8 cellular contexts compared by ENCODE assay signal in the genomic region with DNA sequence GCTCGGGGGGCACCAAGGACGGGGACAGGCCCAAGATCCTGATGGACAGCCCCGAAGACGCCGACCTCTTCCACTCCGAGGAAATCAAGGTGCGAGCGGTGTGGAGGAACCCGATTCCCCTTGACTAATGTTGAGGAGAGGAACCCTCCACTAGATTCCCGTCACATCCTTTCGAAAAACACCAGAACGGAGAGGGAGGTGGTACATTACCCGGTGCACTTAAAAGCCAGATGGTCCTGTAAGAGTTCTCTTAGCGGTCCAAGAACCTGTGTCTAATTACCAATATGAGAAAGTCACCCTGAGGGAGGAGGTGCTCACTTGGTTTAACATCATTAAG. TPM values are rescaled to one million over a fixed set of nuclear protein-coding genes. Genes with fewer than 3 reads are reported as not detected.
DNase-seq lines count a peak whose midpoint lies in the region; ATAC-seq and TF ChIP-seq lines count a peak whose summit lies in the region.

No MANE protein-coding gene starts in this region.

- no peaks in the 10 kb centered on the region for H3K4me1 ChIP-seq in mesodermal cell (ENCODE audit: control insufficient read depth, insufficient read depth, low read length, poor library complexity, severe bottlenecking)

- peak overlapping the region; percentile 86 for H3K27ac Mint-ChIP-seq in MCF 10A (ENCODE audit: low read depth, unreplicated experiment)

- H3K4me1 Mint-ChIP-seq in MCF 10A (ENCODE audit: insufficient read depth, unreplicated experiment) = peaks cover 19% of the 10 kb centered on the region

- POLR2A ChIA-PET in MCF 10A (lab: Yijun Ruan, JAX) = interaction anchor here (0.6 to 2.3 kb wide), 6 partner anchors 13 to 1290 kb away, joined by 3 to 11 read pairs (median 3); no protein-coding TSS in a partner anchor

- TSS peak; percentile 61 for BruUV-seq in MCF 10A (replicated peaks; lab: Mats Ljungman, UMichigan)

- H3K36me3 Mint-ChIP-seq in MCF 10A (ENCODE audit: insufficient read depth, unreplicated experiment) = peaks cover 35% of the 10 kb centered on the region

- WGBS in mesodermal cell (ENCODE audit: insufficient coverage in 2 of 2), 2 experiments = 0% methylated on average over 10 to 12 of the region's 14 CpGs

- CTCF ChIA-PET in MCF 10A (lab: Yijun Ruan, JAX) = interaction anchor here (0.6 to 2.3 kb wide), 23 partner anchors 10 to 1970 kb away, joined by 3 to 27 read pairs (median 3); partner anchors contain the start of gene SUDS3

- DNase-seq in HT-29 (ENCODE audit: low spot score) = peak; percentile 35
- peak; percentile 30 for DNase-seq in MCF 10A (ENCODE audit: unreplicated experiment)
- no peak for DNase-seq in hippocampal formation (lab: John Stamatoyannopoulos, UW)
- DNase-seq in NCI-H774 (lab: John Stamatoyannopoulos, UW) = no peak
- DNase-seq in NCI-H1105 (lab: John Stamatoyannopoulos, UW) = no peak

- H3K27ac ChIP-seq in C4-2B (peak overlapping the region; percentile 99), mesodermal cell (ENCODE audit: low read depth, low read length, severe bottlenecking) (peak overlapping the region; percentile 81)

- peak overlapping the region; percentile 97 for H3K4me3 ChIP-seq in mesodermal cell (ENCODE audit: extremely low read depth, insufficient read depth, low read length, poor library complexity, severe bottlenecking)

- ATAC-seq in GM19328 (IDR thresholded peaks at IDR 0.05; ENCODE audit: unreplicated experiment) = no peak

- intact Hi-C loops in MCF 10A (cut with micrococcal nuclease) = loop anchor here (5.0 to 10.0 kb wide), 3 partner anchors 114 to 1263 kb away; no protein-coding TSS in a partner anchor

- no peaks in the 10 kb centered on the region for H3K9me3 ChIP-seq in mesodermal cell (ENCODE audit: control insufficient read depth, low read length)

- H3K36me3 ChIP-seq in mesodermal cell (ENCODE audit: control insufficient read depth, insufficient read depth, low read length) = peaks cover 38% of the 10 kb centered on the region

- no peak for TF ChIP-seq CTCF in C4-2B (conservative IDR thresholded peaks at IDR 0.05)
- no peak for TF ChIP-seq CTCF in MCF 10A (IDR thresholded peaks at IDR 0.05; ENCODE audit: unreplicated experiment)

- H3K4me3 Mint-ChIP-seq in MCF 10A (ENCODE audit: unreplicated experiment) = peak overlapping the region; percentile 85

- no peaks in the 10 kb centered on the region for H3K27me3 Mint-ChIP-seq in MCF 10A (ENCODE audit: insufficient read depth, unreplicated experiment)

- no peaks in the 10 kb centered on the region for H3K9me3 Mint-ChIP-seq in MCF 10A (ENCODE audit: unreplicated experiment)

RNA-seq across cellular contexts. Expression of gene PRKAB1, which starts 0.3 kb away (rescaled TPM):
- 17.4 and 30.6 TPM in 2 replicates for total RNA-seq in HT-29 (2014; rRNA removed; shearing (Covaris generic))
- 22.5 and 27.2 TPM in 2 replicates for total RNA-seq in MCF 10A (2022)
- polyA plus RNA-seq in mesodermal cell (2013, experiment 1 of 2) = 25.4 TPM
- polyA plus RNA-seq in mesodermal cell (2013, experiment 2 of 2) = 21.2 TPM

Comparison
In these comparisons a context has a peak if more than half of its experiments do, and no peak if none do; other contexts are left out.
1. DNase-seq: peak in HT-29 (single experiment) and MCF 10A (single experiment); none in hippocampal formation (0 of 2), NCI-H774 (single experiment) and NCI-H1105 (single experiment).